Comparison of ENCODE assay signal across 8 cellular contexts in genomic region chr7:47979145-47979831, GRCh38. TPM values are rescaled to one million over a fixed set of nuclear protein-coding genes. Genes with fewer than 3 reads are reported as not detected.
DNase-seq lines count a peak whose midpoint lies in the region; ATAC-seq, FAIRE-seq and TF ChIP-seq lines count a peak whose summit lies in the region.

Gene HUS1, minus strand, starts transcription at chr7:47979615. Its CDS starts 96 bp downstream, at chr7:47979519.

- no peaks in the 10 kb centered on the region for H3K27me3 Mint-ChIP-seq in WTC11 (ENCODE audit: low read depth)

- no peaks in the 10 kb centered on the region for H3K27me3 ChIP-seq in bronchial epithelial cell (ENCODE audit: control insufficient read depth, insufficient read depth, low read length)

- ATAC-seq in GM18909 (IDR thresholded peaks at IDR 0.05; ENCODE audit: poor library complexity, unreplicated experiment) (peak; percentile 100), HG03159 (IDR thresholded peaks at IDR 0.05; ENCODE audit: unreplicated experiment) (peak; percentile 99), WTC11 (peak; percentile 98)

- H3K36me3 Mint-ChIP-seq in WTC11: peaks cover 41% of the 10 kb centered on the region

- H3K36me3 ChIP-seq in bronchial epithelial cell (ENCODE audit: control insufficient read depth, insufficient read depth, low read length): peaks cover 10% of the 10 kb centered on the region

- H3K9me3 Mint-ChIP-seq in WTC11: 0 out of 2 replicates have a peak, but pooled peaks cover 2% of the 10 kb centered on the region

- H3K4me3 Mint-ChIP-seq in WTC11: peak within 1 kb of the TSS; percentile 98

- POLR2A ChIA-PET in WTC11 (lab: Charles Lee): no interaction called here

- TF ChIP-seq CTCF in WTC11 (IDR thresholded peaks at IDR 0.05) (no peak), bronchial epithelial cell (IDR thresholded peaks at IDR 0.05; ENCODE audit: insufficient read depth, low read length, severe bottlenecking) (no peak)

- CTCF ChIA-PET in WTC11 (lab: Charles Lee): interaction anchor here (0.8 to 1.1 kb wide), 2 partner anchors 9 to 11 kb away, joined by 3 read pairs; no protein-coding TSS in a partner anchor

- peak within 1 kb of the TSS; percentile 100 for H3K27ac Mint-ChIP-seq in WTC11

- no peak for FAIRE-seq in bronchial epithelial cell (lab: Jason Lieb, UNC)

- H3K4me1 Mint-ChIP-seq in WTC11: peaks cover 9% of the 10 kb centered on the region

- peak within 1 kb of the TSS; percentile 77 for H3K4me3 ChIP-seq in bronchial epithelial cell (ENCODE audit: low read depth, low read length)

- DNase-seq in AG08396 (ENCODE audit: low spot score): peak; percentile 94
- DNase-seq in NCI-H226: peak; percentile 90
- DNase-seq in WTC11 (ENCODE audit: low spot score): peak; percentile 98
- DNase-seq in bronchial epithelial cell (ENCODE audit: low read depth): peak; percentile 66
- DNase-seq in iPS-NIHi7 (ENCODE audit: extremely low spot score): peak; percentile 96
- peak; percentile 37 for DNase-seq in smooth muscle cell of the brain vasculature (ENCODE audit: low read depth, low spot score)

TF ChIP-seq in WTC11, 78 proteins besides CTCF, POLR2A, EP300 and RAD21 (continues in another document):
- peak; percentile 65; the same call in 1 of the 2 replicates for TF ChIP-seq ETV6 (CRISPR knock-in tag; IDR thresholded peaks at IDR 0.05)
- TF ChIP-seq MYBL2 (CRISPR knock-in tag; IDR thresholded peaks at IDR 0.05): peak; percentile 81; the same call in 1 of the 2 replicates
- TF ChIP-seq ZNF671 (CRISPR knock-in tag; IDR thresholded peaks at IDR 0.05): no peak
- no peak for TF ChIP-seq OVOL2 (CRISPR knock-in tag; IDR thresholded peaks at IDR 0.05; ENCODE audit: borderline replicate concordance)
- TF ChIP-seq FOXP1 (CRISPR knock-in tag; IDR thresholded peaks at IDR 0.05; ENCODE audit: borderline replicate concordance): peak; percentile 88; the same call in 1 of the 2 replicates
- 0 out of 2 replicates have a peak, but pooled peaks have one; percentile 40 for TF ChIP-seq NR1H2 (CRISPR knock-in tag; IDR thresholded peaks at IDR 0.05)
- no peak for TF ChIP-seq E2F4 (CRISPR knock-in tag; IDR thresholded peaks at IDR 0.05; ENCODE audit: borderline replicate concordance, low read depth)
- TF ChIP-seq ESRRA (CRISPR knock-in tag; IDR thresholded peaks at IDR 0.05; ENCODE audit: borderline replicate concordance): no peak
- peak; percentile 55; the same call in 1 of the 2 replicates for TF ChIP-seq ZNF281 (CRISPR knock-in tag; IDR thresholded peaks at IDR 0.05)
- no peak for TF ChIP-seq ZNF121 (CRISPR knock-in tag; IDR thresholded peaks at IDR 0.05)
- TF ChIP-seq HMGA2 (CRISPR knock-in tag; IDR thresholded peaks at IDR 0.05): 0 out of 2 replicates have a peak, but pooled peaks have one; percentile 14
- TF ChIP-seq FOXJ3 (CRISPR knock-in tag; IDR thresholded peaks at IDR 0.05; ENCODE audit: borderline replicate concordance): no peak
- no peak for TF ChIP-seq NFYB (CRISPR knock-in tag; conservative IDR thresholded peaks at IDR 0.05; ENCODE audit: low read depth)
- TF ChIP-seq ATF3 (CRISPR knock-in tag; conservative IDR thresholded peaks at IDR 0.05): no peak
- TF ChIP-seq TEAD4 (CRISPR knock-in tag; IDR thresholded peaks at IDR 0.05): no peak
- no peak for TF ChIP-seq ZNF423 (CRISPR knock-in tag; IDR thresholded peaks at IDR 0.05)
- no peak for TF ChIP-seq TP53 (CRISPR knock-in tag; IDR thresholded peaks at IDR 0.05)
- TF ChIP-seq IRF1 (CRISPR knock-in tag; IDR thresholded peaks at IDR 0.05): peak; percentile 31; the same call in 1 of the 2 replicates
- TF ChIP-seq, protein P1, sequence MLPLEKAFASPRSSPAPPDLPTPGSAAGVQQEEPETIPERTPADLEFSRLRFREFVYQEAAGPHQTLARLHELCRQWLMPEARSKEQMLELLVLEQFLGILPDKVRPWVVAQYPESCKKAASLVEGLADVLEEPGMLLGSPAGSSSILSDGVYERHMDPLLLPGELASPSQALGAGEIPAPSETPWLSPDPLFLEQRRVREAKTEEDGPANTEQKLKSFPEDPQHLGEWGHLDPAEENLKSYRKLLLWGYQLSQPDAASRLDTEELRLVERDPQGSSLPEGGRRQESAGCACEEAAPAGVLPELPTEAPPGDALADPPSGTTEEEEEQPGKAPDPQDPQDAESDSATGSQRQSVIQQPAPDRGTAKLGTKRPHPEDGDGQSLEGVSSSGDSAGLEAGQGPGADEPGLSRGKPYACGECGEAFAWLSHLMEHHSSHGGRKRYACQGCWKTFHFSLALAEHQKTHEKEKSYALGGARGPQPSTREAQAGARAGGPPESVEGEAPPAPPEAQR (CRISPR knock-in tag; IDR thresholded peaks at IDR 0.05): no peak
- TF ChIP-seq FOXK1 (CRISPR knock-in tag; IDR thresholded peaks at IDR 0.05): peak; percentile 89
- TF ChIP-seq CREB1 (CRISPR knock-in tag; IDR thresholded peaks at IDR 0.05): peak; percentile 31; the same call in 1 of the 2 replicates
- no peak for TF ChIP-seq ATF6 (CRISPR knock-in tag; IDR thresholded peaks at IDR 0.05)
- TF ChIP-seq GTF2I (CRISPR knock-in tag; conservative IDR thresholded peaks at IDR 0.05): no peak
- no peak for TF ChIP-seq CDX4 (CRISPR knock-in tag; IDR thresholded peaks at IDR 0.05; ENCODE audit: borderline replicate concordance)

RNA-seq across cellular contexts. Expression of gene HUS1, which starts in this region (rescaled TPM):
- total RNA-seq in WTC11 (2021) (31.1 to 33.4 TPM (median 32.7 TPM) in 3 replicates), bronchial epithelial cell (19.5 and 19.7 TPM in 2 replicates)

Comparison
In these comparisons a context has a peak if more than half of its experiments do, and no peak if none do; other contexts are left out.
1. Peak in every context shown above with its lines: DNase-seq, ATAC-seq and H3K4me3 ChIP-seq.
2. DNase-seq: peak in every context shown above with its lines; median percentile 98 in WTC11; 96 in iPS-NIHi7; 94 in AG08396; 90 in NCI-H226; 66 in bronchial epithelial cell; 37 in smooth muscle cell of the brain vasculature.